Comparison of ENCODE assay signal across 1 cellular context in genomic region chr1:175597969-175598765, GRCh38.
TF ChIP-seq lines count a peak whose summit lies in the region.

No MANE protein-coding gene starts in this region.

TF ChIP-seq in GM12878, 131 proteins besides CTCF, POLR2A, EP300 and RAD21 (continued from another document and continues in another):
- TF ChIP-seq, protein P1, sequence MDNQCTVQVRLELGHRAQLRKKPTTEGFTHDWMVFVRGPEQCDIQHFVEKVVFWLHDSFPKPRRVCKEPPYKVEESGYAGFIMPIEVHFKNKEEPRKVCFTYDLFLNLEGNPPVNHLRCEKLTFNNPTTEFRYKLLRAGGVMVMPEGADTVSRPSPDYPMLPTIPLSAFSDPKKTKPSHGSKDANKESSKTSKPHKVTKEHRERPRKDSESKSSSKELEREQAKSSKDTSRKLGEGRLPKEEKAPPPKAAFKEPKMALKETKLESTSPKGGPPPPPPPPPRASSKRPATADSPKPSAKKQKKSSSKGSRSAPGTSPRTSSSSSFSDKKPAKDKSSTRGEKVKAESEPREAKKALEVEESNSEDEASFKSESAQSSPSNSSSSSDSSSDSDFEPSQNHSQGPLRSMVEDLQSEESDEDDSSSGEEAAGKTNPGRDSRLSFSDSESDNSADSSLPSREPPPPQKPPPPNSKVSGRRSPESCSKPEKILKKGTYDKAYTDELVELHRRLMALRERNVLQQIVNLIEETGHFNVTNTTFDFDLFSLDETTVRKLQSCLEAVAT (IDR thresholded peaks at IDR 0.05) = no peak
- TF ChIP-seq SMAD5 (IDR thresholded peaks at IDR 0.05; ENCODE audit: low read depth) (no peak), SIN3A (IDR thresholded peaks at IDR 0.05; ENCODE audit: low read depth, low read length) (no peak), CBFB (IDR thresholded peaks at IDR 0.05; ENCODE audit: low read depth) (no peak), KLF5 (IDR thresholded peaks at IDR 0.05; ENCODE audit: partially characterized antibody) (no peak), MXI1 (IDR thresholded peaks at IDR 0.05; ENCODE audit: low read depth, low read length) (no peak), IKZF2 (IDR thresholded peaks at IDR 0.05) (peak in 1 of 2 experiments; percentile 44; a peak in 2 of 4 replicates), MEF2A (IDR thresholded peaks at IDR 0.05; ENCODE audit: insufficient read depth, low read depth, low read length) (peak; percentile 63; the same call in 1 of the 2 replicates), POU2F2 (IDR thresholded peaks at IDR 0.05; ENCODE audit: borderline replicate concordance, low read depth, low read length) (peak; percentile 92; the same call in 2 of the 3 replicates), NFIC (IDR thresholded peaks at IDR 0.05; ENCODE audit: low read depth, low read length) (peak; percentile 88), ZBED1 (IDR thresholded peaks at IDR 0.05; ENCODE audit: borderline replicate concordance) (peak; percentile 47; the same call in 1 of the 2 replicates), HDAC2 (IDR thresholded peaks at IDR 0.05) (no peak), HDGF (IDR thresholded peaks at IDR 0.05) (no peak), SIX5 (IDR thresholded peaks at IDR 0.05; ENCODE audit: low read depth, low read length, severe bottlenecking) (no peak), ELK1 (IDR thresholded peaks at IDR 0.05; ENCODE audit: low read depth, low read length) (no peak), RELA (IDR thresholded peaks at IDR 0.05; ENCODE audit: borderline replicate concordance, partially characterized antibody) (peak; percentile 46), STAT1 (conservative IDR thresholded peaks at IDR 0.05) (no peak), YBX1 (IDR thresholded peaks at IDR 0.05) (no peak), SMARCA5 (IDR thresholded peaks at IDR 0.05) (no peak), BCL11A (IDR thresholded peaks at IDR 0.05; ENCODE audit: low read depth, low read length) (0 out of 2 replicates have a peak, but pooled peaks have one; percentile 22), E2F8 (IDR thresholded peaks at IDR 0.05; ENCODE audit: low read depth, partially characterized antibody) (no peak), RB1 (IDR thresholded peaks at IDR 0.05; ENCODE audit: borderline replicate concordance) (no peak), CEBPB (IDR thresholded peaks at IDR 0.05; ENCODE audit: borderline replicate concordance in 1 of 2, low read depth in 2 of 2, low read length in 2 of 2) (no peak), NBN (IDR thresholded peaks at IDR 0.05) (no peak), SMAD1 (IDR thresholded peaks at IDR 0.05; ENCODE audit: low read depth, partially characterized antibody) (no peak), CREB1 (IDR thresholded peaks at IDR 0.05; ENCODE audit: low read depth) (0 out of 2 replicates have a peak, but pooled peaks have one; percentile 27), PAX8 (IDR thresholded peaks at IDR 0.05) (no peak), POLR2AphosphoS2 (IDR thresholded peaks at IDR 0.05; ENCODE audit: low read depth, low read length) (no peak), ZNF384 (IDR thresholded peaks at IDR 0.05; ENCODE audit: borderline replicate concordance, low read depth, low read length) (no peak), USF1 (IDR thresholded peaks at IDR 0.05; ENCODE audit: borderline replicate concordance, extremely low read length, insufficient read depth, low read depth, low read length) (no peak), RCOR1 (conservative IDR thresholded peaks at IDR 0.05; ENCODE audit: low read depth, low read length) (no peak), ZZZ3 (IDR thresholded peaks at IDR 0.05; ENCODE audit: control insufficient read depth, insufficient read length, low read depth) (no peak), JUNB (IDR thresholded peaks at IDR 0.05) (peak; percentile 75), TBL1XR1 (IDR thresholded peaks at IDR 0.05; ENCODE audit: low read depth, low read length) (no peak; the same call in 1 of the 2 replicates), ATF7 (IDR thresholded peaks at IDR 0.05; ENCODE audit: low read depth) (no peak), MTA2 (IDR thresholded peaks at IDR 0.05; ENCODE audit: low read depth) (no peak), NFYA (IDR thresholded peaks at IDR 0.05; ENCODE audit: borderline replicate concordance, low read depth, low read length) (no peak)
- TF ChIP-seq, protein P2, sequence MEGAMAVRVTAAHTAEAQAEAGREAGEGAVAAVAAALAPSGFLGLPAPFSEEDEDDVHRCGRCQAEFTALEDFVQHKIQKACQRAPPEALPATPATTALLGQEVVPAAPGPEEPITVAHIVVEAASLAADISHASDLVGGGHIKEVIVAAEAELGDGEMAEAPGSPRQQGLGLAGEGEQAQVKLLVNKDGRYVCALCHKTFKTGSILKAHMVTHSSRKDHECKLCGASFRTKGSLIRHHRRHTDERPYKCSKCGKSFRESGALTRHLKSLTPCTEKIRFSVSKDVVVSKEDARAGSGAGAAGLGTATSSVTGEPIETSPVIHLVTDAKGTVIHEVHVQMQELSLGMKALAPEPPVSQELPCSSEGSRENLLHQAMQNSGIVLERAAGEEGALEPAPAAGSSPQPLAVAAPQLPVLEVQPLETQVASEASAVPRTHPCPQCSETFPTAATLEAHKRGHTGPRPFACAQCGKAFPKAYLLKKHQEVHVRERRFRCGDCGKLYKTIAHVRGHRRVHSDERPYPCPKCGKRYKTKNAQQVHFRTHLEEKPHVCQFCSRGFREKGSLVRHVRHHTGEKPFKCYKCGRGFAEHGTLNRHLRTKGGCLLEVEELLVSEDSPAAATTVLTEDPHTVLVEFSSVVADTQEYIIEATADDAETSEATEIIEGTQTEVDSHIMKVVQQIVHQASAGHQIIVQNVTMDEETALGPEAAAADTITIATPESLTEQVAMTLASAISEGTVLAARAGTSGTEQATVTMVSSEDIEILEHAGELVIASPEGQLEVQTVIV (IDR thresholded peaks at IDR 0.05; ENCODE audit: borderline replicate concordance, partially characterized antibody) = no peak
- TF ChIP-seq, protein P3, sequence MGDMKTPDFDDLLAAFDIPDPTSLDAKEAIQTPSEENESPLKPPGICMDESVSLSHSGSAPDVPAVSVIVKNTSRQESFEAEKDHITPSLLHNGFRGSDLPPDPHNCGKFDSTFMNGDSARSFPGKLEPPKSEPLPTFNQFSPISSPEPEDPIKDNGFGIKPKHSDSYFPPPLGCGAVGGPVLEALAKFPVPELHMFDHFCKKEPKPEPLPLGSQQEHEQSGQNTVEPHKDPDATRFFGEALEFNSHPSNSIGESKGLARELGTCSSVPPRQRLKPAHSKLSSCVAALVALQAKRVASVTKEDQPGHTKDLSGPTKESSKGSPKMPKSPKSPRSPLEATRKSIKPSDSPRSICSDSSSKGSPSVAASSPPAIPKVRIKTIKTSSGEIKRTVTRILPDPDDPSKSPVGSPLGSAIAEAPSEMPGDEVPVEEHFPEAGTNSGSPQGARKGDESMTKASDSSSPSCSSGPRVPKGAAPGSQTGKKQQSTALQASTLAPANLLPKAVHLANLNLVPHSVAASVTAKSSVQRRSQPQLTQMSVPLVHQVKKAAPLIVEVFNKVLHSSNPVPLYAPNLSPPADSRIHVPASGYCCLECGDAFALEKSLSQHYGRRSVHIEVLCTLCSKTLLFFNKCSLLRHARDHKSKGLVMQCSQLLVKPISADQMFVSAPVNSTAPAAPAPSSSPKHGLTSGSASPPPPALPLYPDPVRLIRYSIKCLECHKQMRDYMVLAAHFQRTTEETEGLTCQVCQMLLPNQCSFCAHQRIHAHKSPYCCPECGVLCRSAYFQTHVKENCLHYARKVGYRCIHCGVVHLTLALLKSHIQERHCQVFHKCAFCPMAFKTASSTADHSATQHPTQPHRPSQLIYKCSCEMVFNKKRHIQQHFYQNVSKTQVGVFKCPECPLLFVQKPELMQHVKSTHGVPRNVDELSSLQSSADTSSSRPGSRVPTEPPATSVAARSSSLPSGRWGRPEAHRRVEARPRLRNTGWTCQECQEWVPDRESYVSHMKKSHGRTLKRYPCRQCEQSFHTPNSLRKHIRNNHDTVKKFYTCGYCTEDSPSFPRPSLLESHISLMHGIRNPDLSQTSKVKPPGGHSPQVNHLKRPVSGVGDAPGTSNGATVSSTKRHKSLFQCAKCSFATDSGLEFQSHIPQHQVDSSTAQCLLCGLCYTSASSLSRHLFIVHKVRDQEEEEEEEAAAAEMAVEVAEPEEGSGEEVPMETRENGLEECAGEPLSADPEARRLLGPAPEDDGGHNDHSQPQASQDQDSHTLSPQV (IDR thresholded peaks at IDR 0.05) = no peak
- TF ChIP-seq, protein P4, sequence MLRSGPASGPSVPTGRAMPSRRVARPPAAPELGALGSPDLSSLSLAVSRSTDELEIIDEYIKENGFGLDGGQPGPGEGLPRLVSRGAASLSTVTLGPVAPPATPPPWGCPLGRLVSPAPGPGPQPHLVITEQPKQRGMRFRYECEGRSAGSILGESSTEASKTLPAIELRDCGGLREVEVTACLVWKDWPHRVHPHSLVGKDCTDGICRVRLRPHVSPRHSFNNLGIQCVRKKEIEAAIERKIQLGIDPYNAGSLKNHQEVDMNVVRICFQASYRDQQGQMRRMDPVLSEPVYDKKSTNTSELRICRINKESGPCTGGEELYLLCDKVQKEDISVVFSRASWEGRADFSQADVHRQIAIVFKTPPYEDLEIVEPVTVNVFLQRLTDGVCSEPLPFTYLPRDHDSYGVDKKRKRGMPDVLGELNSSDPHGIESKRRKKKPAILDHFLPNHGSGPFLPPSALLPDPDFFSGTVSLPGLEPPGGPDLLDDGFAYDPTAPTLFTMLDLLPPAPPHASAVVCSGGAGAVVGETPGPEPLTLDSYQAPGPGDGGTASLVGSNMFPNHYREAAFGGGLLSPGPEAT (IDR thresholded peaks at IDR 0.05; ENCODE audit: low read depth) = no peak
- TF ChIP-seq, protein P5, sequence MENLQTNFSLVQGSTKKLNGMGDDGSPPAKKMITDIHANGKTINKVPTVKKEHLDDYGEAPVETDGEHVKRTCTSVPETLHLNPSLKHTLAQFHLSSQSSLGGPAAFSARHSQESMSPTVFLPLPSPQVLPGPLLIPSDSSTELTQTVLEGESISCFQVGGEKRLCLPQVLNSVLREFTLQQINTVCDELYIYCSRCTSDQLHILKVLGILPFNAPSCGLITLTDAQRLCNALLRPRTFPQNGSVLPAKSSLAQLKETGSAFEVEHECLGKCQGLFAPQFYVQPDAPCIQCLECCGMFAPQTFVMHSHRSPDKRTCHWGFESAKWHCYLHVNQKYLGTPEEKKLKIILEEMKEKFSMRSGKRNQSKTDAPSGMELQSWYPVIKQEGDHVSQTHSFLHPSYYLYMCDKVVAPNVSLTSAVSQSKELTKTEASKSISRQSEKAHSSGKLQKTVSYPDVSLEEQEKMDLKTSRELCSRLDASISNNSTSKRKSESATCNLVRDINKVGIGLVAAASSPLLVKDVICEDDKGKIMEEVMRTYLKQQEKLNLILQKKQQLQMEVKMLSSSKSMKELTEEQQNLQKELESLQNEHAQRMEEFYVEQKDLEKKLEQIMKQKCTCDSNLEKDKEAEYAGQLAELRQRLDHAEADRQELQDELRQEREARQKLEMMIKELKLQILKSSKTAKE (IDR thresholded peaks at IDR 0.05; ENCODE audit: low read depth, poor library complexity, severe bottlenecking) = peak; percentile 22
- TF ChIP-seq, protein P6, sequence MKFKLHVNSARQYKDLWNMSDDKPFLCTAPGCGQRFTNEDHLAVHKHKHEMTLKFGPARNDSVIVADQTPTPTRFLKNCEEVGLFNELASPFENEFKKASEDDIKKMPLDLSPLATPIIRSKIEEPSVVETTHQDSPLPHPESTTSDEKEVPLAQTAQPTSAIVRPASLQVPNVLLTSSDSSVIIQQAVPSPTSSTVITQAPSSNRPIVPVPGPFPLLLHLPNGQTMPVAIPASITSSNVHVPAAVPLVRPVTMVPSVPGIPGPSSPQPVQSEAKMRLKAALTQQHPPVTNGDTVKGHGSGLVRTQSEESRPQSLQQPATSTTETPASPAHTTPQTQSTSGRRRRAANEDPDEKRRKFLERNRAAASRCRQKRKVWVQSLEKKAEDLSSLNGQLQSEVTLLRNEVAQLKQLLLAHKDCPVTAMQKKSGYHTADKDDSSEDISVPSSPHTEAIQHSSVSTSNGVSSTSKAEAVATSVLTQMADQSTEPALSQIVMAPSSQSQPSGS (IDR thresholded peaks at IDR 0.05; ENCODE audit: low read length) = peak; percentile 74
- TF ChIP-seq, protein P7, sequence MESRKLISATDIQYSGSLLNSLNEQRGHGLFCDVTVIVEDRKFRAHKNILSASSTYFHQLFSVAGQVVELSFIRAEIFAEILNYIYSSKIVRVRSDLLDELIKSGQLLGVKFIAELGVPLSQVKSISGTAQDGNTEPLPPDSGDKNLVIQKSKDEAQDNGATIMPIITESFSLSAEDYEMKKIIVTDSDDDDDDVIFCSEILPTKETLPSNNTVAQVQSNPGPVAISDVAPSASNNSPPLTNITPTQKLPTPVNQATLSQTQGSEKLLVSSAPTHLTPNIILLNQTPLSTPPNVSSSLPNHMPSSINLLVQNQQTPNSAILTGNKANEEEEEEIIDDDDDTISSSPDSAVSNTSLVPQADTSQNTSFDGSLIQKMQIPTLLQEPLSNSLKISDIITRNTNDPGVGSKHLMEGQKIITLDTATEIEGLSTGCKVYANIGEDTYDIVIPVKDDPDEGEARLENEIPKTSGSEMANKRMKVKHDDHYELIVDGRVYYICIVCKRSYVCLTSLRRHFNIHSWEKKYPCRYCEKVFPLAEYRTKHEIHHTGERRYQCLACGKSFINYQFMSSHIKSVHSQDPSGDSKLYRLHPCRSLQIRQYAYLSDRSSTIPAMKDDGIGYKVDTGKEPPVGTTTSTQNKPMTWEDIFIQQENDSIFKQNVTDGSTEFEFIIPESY (IDR thresholded peaks at IDR 0.05) = no peak
